ENCODE assay signal across 8 cellular contexts in the genomic region with DNA sequence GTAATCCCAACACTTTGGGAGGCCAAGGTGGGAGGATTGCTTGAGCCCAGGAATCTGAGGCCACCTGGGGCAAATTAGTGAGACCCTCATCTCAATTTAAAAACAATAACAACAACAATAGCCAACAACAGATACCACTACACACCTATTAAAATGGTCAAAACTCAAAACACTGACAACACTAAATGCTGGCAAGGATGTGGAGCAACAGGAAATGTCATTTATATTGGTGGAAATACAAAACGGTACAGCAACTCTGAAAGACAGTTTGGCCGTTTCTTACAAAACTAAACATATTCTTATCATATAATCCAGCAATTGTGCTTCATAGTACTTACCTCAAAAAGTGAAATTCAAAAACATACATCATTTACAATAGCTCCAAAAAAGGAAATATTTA. TPM values are rescaled to one million over a fixed set of nuclear protein-coding genes. Genes with fewer than 3 reads are reported as not detected.
"Had no signal": no experiment of that assay in that cellular context is flagged by ENCODE, and none has a peak within 500 bp of the region (broad histone marks: within the 10 kb centered on the region; RNA-seq: fewer than 3 reads in every experiment).

No MANE protein-coding gene starts in this region.

- FAIRE-seq: GM12878, GM12891, GM12892, GM18507, GM19239 had no signal

- ATAC-seq: GM12878 had no signal

- DNase-seq: GDM1, GF-D8 had no signal

- H3K4me3 ChIP-seq: GM12878 had no signal

RNA-seq across cellular contexts. Expression of a gene that starts 57.7 kb away (rescaled TPM):
- total RNA-seq: G401 had no signal
